12 cellular contexts compared by ENCODE assay signal in the genomic region with DNA sequence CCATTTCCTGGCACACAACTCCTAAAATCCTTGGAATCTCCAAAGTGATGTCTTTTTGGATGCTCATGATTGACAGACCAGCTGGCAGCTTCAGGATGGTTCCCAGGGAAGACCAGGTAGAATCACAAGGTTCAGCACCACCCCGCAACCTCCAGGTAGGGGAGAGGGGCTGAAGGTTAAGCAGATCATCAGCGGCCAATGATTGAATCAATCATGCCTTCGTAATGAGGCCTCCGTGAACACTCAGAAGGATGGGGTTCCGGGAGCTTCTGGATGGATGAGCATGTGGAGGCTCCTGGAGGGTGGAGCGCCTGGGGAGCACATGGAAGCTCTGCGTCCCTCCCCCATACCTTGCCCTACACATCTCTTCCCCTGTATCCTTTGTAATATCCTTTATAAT.
A peak's percentile ranks its signal among the peaks of the same experiment; 100 is the strongest.
DNase-seq lines count a peak whose midpoint lies in the region; FAIRE-seq and TF ChIP-seq lines count a peak whose summit lies in the region.
"Had no signal": no experiment of that assay in that cellular context is flagged by ENCODE, and none has a peak within 500 bp of the region (broad histone marks: within the 10 kb centered on the region; RNA-seq: fewer than 3 reads in every experiment).

No MANE protein-coding gene starts in this region.

- H3K9me3 Mint-ChIP-seq in CD14-positive monocyte (peaks cover 0 to 3% (median 0%) of the 10 kb centered on the region in 7 donors), HFFc6 (peaks cover 3% of the 10 kb centered on the region), endodermal cell (no peaks in the 10 kb centered on the region), osteocyte (ENCODE audit: unreplicated experiment) (no peaks in the 10 kb centered on the region)
- H3K9me3 Mint-ChIP-seq: stimulated activated naive CD8-positive, alpha-beta T cell treated with anti-CD3 and anti-CD28 coated beads, Interleukin-15, Interleukin-2, amounts not matched to agents 100 ng/mL and 50 ng/mL, for 24 hours had no signal

- H3K4ac ChIP-seq in trophoblast cell (ENCODE audit: low read depth, low read length), result no peak overlapping the region

- no peak overlapping the region for H3K18ac ChIP-seq in trophoblast cell (ENCODE audit: low read length)

- peaks cover 28% of the 10 kb centered on the region for H3K79me1 ChIP-seq in trophoblast cell (ENCODE audit: low read length)

- H3K4me1 Mint-ChIP-seq in CD14-positive monocyte (peaks cover 65% of the 10 kb centered on the region), HFFc6 (ENCODE audit: low read depth) (peaks cover 64% of the 10 kb centered on the region), endodermal cell (peaks cover 12% of the 10 kb centered on the region), osteocyte (ENCODE audit: unreplicated experiment) (peaks cover 74% of the 10 kb centered on the region)

- no peak overlapping the region for H2BK120ac ChIP-seq in trophoblast cell (ENCODE audit: insufficient read depth, low read length, poor library complexity)

- H4K12ac ChIP-seq in trophoblast cell (ENCODE audit: low read depth, low read length), result no peak overlapping the region

- H3K79me2 ChIP-seq in trophoblast cell (ENCODE audit: control insufficient read depth, insufficient read depth, low read length, poor library complexity), result peaks cover 15% of the 10 kb centered on the region

- peak overlapping the region in 5 of 7 donors; percentile 3 to 97 (median 53) for H3K27ac Mint-ChIP-seq in CD14-positive monocyte
- H3K27ac Mint-ChIP-seq in HFFc6, result peak overlapping the region; percentile 100
- no peak overlapping the region for H3K27ac Mint-ChIP-seq in endodermal cell
- peak overlapping the region; percentile 23 for H3K27ac Mint-ChIP-seq in osteocyte (ENCODE audit: unreplicated experiment)

- H3K36me3 ChIP-seq in endodermal cell (ENCODE audit: control insufficient read depth, insufficient read depth, low read length), result no peaks in the 10 kb centered on the region
- no peaks in the 10 kb centered on the region for H3K36me3 ChIP-seq in trophoblast cell (ENCODE audit: control insufficient read depth in 1 of 2, insufficient read depth in 2 of 2, low read length in 2 of 2)

- no peak for FAIRE-seq in GM12891 (lab: Jason Lieb, UNC)

- TF ChIP-seq CTCF in CD14-positive monocyte (IDR thresholded peaks at IDR 0.05), result no peak
- TF ChIP-seq CTCF in HFFc6 (IDR thresholded peaks at IDR 0.05), result no peak
- TF ChIP-seq CTCF in endodermal cell (conservative IDR thresholded peaks at IDR 0.05), result no peak
- no peak for TF ChIP-seq CTCF in osteocyte (IDR thresholded peaks at IDR 0.05)

- H3K9me3 ChIP-seq in endodermal cell (ENCODE audit: control insufficient read depth, low read length) (no peaks in the 10 kb centered on the region), trophoblast cell (ENCODE audit: insufficient read depth, low read depth, low read length) (no peaks in the 10 kb centered on the region)
- H3K9me3 ChIP-seq: left lung had no signal

- H3K4me3 Mint-ChIP-seq in CD14-positive monocyte, result no peak overlapping the region
- H3K4me3 Mint-ChIP-seq in HFFc6, result no peak overlapping the region
- no peak overlapping the region for H3K4me3 Mint-ChIP-seq in endodermal cell
- H3K4me3 Mint-ChIP-seq in osteocyte (ENCODE audit: unreplicated experiment), result no peak overlapping the region
- H3K4me3 Mint-ChIP-seq: stimulated activated naive CD8-positive, alpha-beta T cell treated with anti-CD3 and anti-CD28 coated beads, Interleukin-15, Interleukin-2, amounts not matched to agents 100 ng/mL and 50 ng/mL, for 24 hours had no signal

- no peak overlapping the region for H3K9ac ChIP-seq in endodermal cell (ENCODE audit: extremely low read depth, low read length, poor library complexity, severe bottlenecking)
- no peak overlapping the region for H3K9ac ChIP-seq in trophoblast cell (ENCODE audit: low read length)
- H3K9ac ChIP-seq: parathyroid adenoma had no signal

- H3K27ac ChIP-seq in endodermal cell (ENCODE audit: low read depth, low read length), result no peak overlapping the region
- H3K27ac ChIP-seq in trophoblast cell (ENCODE audit: low read depth, low read length), result no peak overlapping the region
- H3K27ac ChIP-seq: parathyroid adenoma had no signal

- intact Hi-C loops in CD14-positive monocyte (cut with micrococcal nuclease), result no loop called here

- no peak for TF ChIP-seq POLR2A in GM12891 (IDR thresholded peaks at IDR 0.05; ENCODE audit: low read depth, low read length)

- H3K4me1 ChIP-seq in endodermal cell (ENCODE audit: control insufficient read depth, insufficient read depth, low read length), result no peaks in the 10 kb centered on the region
- peaks cover 30 to 35% of the 10 kb centered on the region in 2 experiments for H3K4me1 ChIP-seq in trophoblast cell (ENCODE audit: control insufficient read depth in 1 of 2, insufficient read depth in 2 of 2, low read length in 2 of 2)

- H3K4me3 ChIP-seq in endodermal cell (ENCODE audit: low read length) (no peak overlapping the region), trophoblast cell (ENCODE audit: low read depth, low read length) (no peak overlapping the region)
- H3K4me3 ChIP-seq: left lung had no signal

- no peak overlapping the region for H3K23ac ChIP-seq in trophoblast cell (ENCODE audit: low read length)

- DNase-seq in CD14-positive monocyte (ENCODE audit: low spot score) (no peak), HFFc6 (no peak), endodermal cell (peak; percentile 36), osteocyte (ENCODE audit: extremely low spot score, unreplicated experiment) (peak; percentile 25), trophoblast cell (no peak), GM12891 (ENCODE audit: insufficient read length, low spot score) (no peak)
- DNase-seq in effector CD8-positive, alpha-beta T cell (lab: John Stamatoyannopoulos, UW), result no peak
- DNase-seq: DMS 273 treated with DMSO at 0.1 percent for 48 hours; stimulated activated CD4-positive, alpha-beta T cell treated with anti-CD3 and anti-CD28 coated beads, Interleukin-2, amount 100 ng/mL, for 48 hours had no signal

- peaks cover 13 to 17% of the 10 kb centered on the region in 2 donors for H3K36me3 Mint-ChIP-seq in CD14-positive monocyte
- peaks cover 13% of the 10 kb centered on the region for H3K36me3 Mint-ChIP-seq in HFFc6 (ENCODE audit: low read depth)
- H3K36me3 Mint-ChIP-seq in endodermal cell (ENCODE audit: low read depth), result peaks cover 3% of the 10 kb centered on the region
- peaks cover 7% of the 10 kb centered on the region for H3K36me3 Mint-ChIP-seq in osteocyte (ENCODE audit: unreplicated experiment)

- no peaks in the 10 kb centered on the region for H3K27me3 ChIP-seq in endodermal cell (ENCODE audit: control insufficient read depth, insufficient read depth, low read length, poor library complexity, severe bottlenecking)
- no peaks in the 10 kb centered on the region for H3K27me3 ChIP-seq in trophoblast cell (ENCODE audit: insufficient read depth, low read length)
- H3K27me3 ChIP-seq: left lung had no signal

- H2BK12ac ChIP-seq in trophoblast cell (ENCODE audit: low read length), result no peak overlapping the region

- no peak overlapping the region for H3K4me2 ChIP-seq in trophoblast cell (ENCODE audit: low read length)

- no peak overlapping the region for H4K8ac ChIP-seq in trophoblast cell (ENCODE audit: low read depth, low read length)

- no peak overlapping the region for H2AK5ac ChIP-seq in trophoblast cell (ENCODE audit: low read length)

- no peak overlapping the region for H2BK5ac ChIP-seq in trophoblast cell (ENCODE audit: low read depth, low read length, poor library complexity)

- WGBS in endodermal cell (ENCODE audit: insufficient coverage in 1 of 2, insufficient read length in 1 of 2), 2 experiments, result 98 to 100% methylated on average over 5 to 7 of the region's 7 CpGs
- no CpG with 5 or more reads among the region's 7 CpGs for WGBS in trophoblast cell (ENCODE audit: extremely low coverage, insufficient coverage, insufficient read length)

- H2AFZ ChIP-seq in trophoblast cell (ENCODE audit: insufficient read depth, low read length, poor library complexity), result no peak overlapping the region
- H2AFZ ChIP-seq: parathyroid adenoma had no signal

- H3K14ac ChIP-seq in trophoblast cell (ENCODE audit: low read length), result no peak overlapping the region

- H4K91ac ChIP-seq in trophoblast cell (ENCODE audit: low read depth, low read length), result no peak overlapping the region

- H3K27me3 Mint-ChIP-seq in CD14-positive monocyte (ENCODE audit: low read depth in 3 of 3), result peaks cover 0 to 4% (median 0%) of the 10 kb centered on the region in 3 donors
- peaks cover 10% of the 10 kb centered on the region for H3K27me3 Mint-ChIP-seq in HFFc6 (ENCODE audit: insufficient read depth)
- no peaks in the 10 kb centered on the region for H3K27me3 Mint-ChIP-seq in endodermal cell (ENCODE audit: insufficient read depth)
- no peaks in the 10 kb centered on the region for H3K27me3 Mint-ChIP-seq in osteocyte (ENCODE audit: unreplicated experiment)
- H3K27me3 Mint-ChIP-seq: stimulated activated naive CD8-positive, alpha-beta T cell treated with anti-CD3 and anti-CD28 coated beads, Interleukin-15, Interleukin-2, amounts not matched to agents 100 ng/mL and 50 ng/mL, for 24 hours had no signal

TF ChIP-seq in GM12891, 5 proteins besides CTCF, POLR2A, EP300 and RAD21:
- TF ChIP-seq POU2F2 (IDR thresholded peaks at IDR 0.05; ENCODE audit: low read depth, low read length) (no peak), SPI1 (IDR thresholded peaks at IDR 0.05; ENCODE audit: low read depth, low read length) (no peak), TAF1 (IDR thresholded peaks at IDR 0.05; ENCODE audit: low read depth, low read length) (no peak), POLR2AphosphoS5 (IDR thresholded peaks at IDR 0.05; ENCODE audit: low read depth, low read length) (no peak), PAX5 (IDR thresholded peaks at IDR 0.05; ENCODE audit: insufficient read depth, low read length, severe bottlenecking) (no peak)

Comparison
In these comparisons a context has a peak if more than half of its experiments do, and no peak if none do; other contexts are left out.
1. DNase-seq: peak in endodermal cell (single experiment) and osteocyte (single experiment); none in CD14-positive monocyte (single experiment), HFFc6 (single experiment), trophoblast cell (0 of 2), GM12891 (single experiment) and effector CD8-positive, alpha-beta T cell (single experiment).